Comparison of ENCODE assay signal across 12 cellular contexts in genomic region chr15:80849308-80849707, GRCh38.
DNase-seq lines count a peak whose midpoint lies in the region; ATAC-seq and TF ChIP-seq lines count a peak whose summit lies in the region.
"Had no signal": no experiment of that assay in that cellular context is flagged by ENCODE, and none has a peak within 500 bp of the region (broad histone marks: within the 10 kb centered on the region; RNA-seq: fewer than 3 reads in every experiment).

No MANE protein-coding gene starts in this region.

- TF ChIP-seq POLR2A in prostate gland (IDR thresholded peaks at IDR 0.05): no peak

- H3K27me3 Mint-ChIP-seq in Calu3 (ENCODE audit: unreplicated experiment): no peaks in the 10 kb centered on the region

- H3K27ac ChIP-seq in prostate gland: no peak overlapping the region
- H3K27ac ChIP-seq: neural progenitor cell had no signal

- CTCF ChIA-PET in Calu3 (lab: Charles Lee): interaction anchor here (0.6 to 1.0 kb wide), 4 partner anchors 19 to 140 kb away, joined by 3 to 7 read pairs (median 4); no protein-coding TSS in a partner anchor

- peaks cover 9% of the 10 kb centered on the region for H3K36me3 Mint-ChIP-seq in Calu3 (ENCODE audit: insufficient read depth, unreplicated experiment)
- H3K36me3 Mint-ChIP-seq: neural progenitor cell had no signal

- no peaks in the 10 kb centered on the region for H3K4me1 ChIP-seq in prostate gland (replicated peaks)

- H3K9me3 Mint-ChIP-seq in Calu3 (ENCODE audit: low read depth, unreplicated experiment): no peaks in the 10 kb centered on the region
- H3K9me3 Mint-ChIP-seq: neural progenitor cell had no signal

- DNase-seq in Calu3: peak; percentile 75
- peak; percentile 96 for DNase-seq in MG63
- peak; percentile 66 for DNase-seq in dedifferentiated amniotic fluid mesenchymal stem cell (ENCODE audit: extremely low spot score)
- DNase-seq in omental fat pad (ENCODE audit: low spot score): no peak
- DNase-seq in prostate gland (ENCODE audit: low spot score): no peak
- no peak for DNase-seq in activated T-cell treated with anti-CD3 and anti-CD28 coated beads for 4 hours
- no peak for DNase-seq in NCI-H2081 (lab: John Stamatoyannopoulos, UW)
- DNase-seq: activated CD4-positive, alpha-beta T cell treated with anti-CD3 and anti-CD28 coated beads, Interleukin-2, amount 50 U/mL, for 4 hours; DND-41; OCI-M1 had no signal

- H3K4me3 Mint-ChIP-seq in Calu3 (ENCODE audit: low read depth, unreplicated experiment): no peak overlapping the region

- H3K9me3 ChIP-seq in MG63 (no peaks in the 10 kb centered on the region), prostate gland (no peaks in the 10 kb centered on the region)

- peak; percentile 64 for ATAC-seq in omental fat pad (ENCODE audit: low FRiP score)
- no peak for ATAC-seq in GM18858 (IDR thresholded peaks at IDR 0.05; ENCODE audit: unreplicated experiment)

- no peaks in the 10 kb centered on the region for H3K36me3 ChIP-seq in MG63
- H3K36me3 ChIP-seq in prostate gland: no peaks in the 10 kb centered on the region
- H3K36me3 ChIP-seq: neural progenitor cell had no signal

- WGBS in prostate gland: 52% methylated on average over 8 of the region's 8 CpGs

- TF ChIP-seq CTCF in Calu3 (IDR thresholded peaks at IDR 0.05; ENCODE audit: unreplicated experiment): no peak
- TF ChIP-seq CTCF in omental fat pad (IDR thresholded peaks at IDR 0.05): no peak
- no peak for TF ChIP-seq CTCF in prostate gland (IDR thresholded peaks at IDR 0.05)

- no peak overlapping the region for H3K4me3 ChIP-seq in MG63
- no peak overlapping the region for H3K4me3 ChIP-seq in prostate gland
- H3K4me3 ChIP-seq: neural progenitor cell had no signal

- peak overlapping the region; percentile 47 for H3K27ac Mint-ChIP-seq in Calu3 (ENCODE audit: unreplicated experiment)
- H3K27ac Mint-ChIP-seq: neural progenitor cell had no signal

- H3K27me3 ChIP-seq in MG63 (no peaks in the 10 kb centered on the region; the same call in 1 of the 2 replicates), prostate gland (replicated peaks; ENCODE audit: insufficient read depth) (no peaks in the 10 kb centered on the region)
- H3K27me3 ChIP-seq: neural progenitor cell had no signal

- H3K4me1 Mint-ChIP-seq in Calu3 (ENCODE audit: low read depth, unreplicated experiment): peaks cover 65% of the 10 kb centered on the region
- H3K4me1 Mint-ChIP-seq: neural progenitor cell had no signal

- BruUV-seq in Calu3 (replicated peaks; lab: Mats Ljungman, UMichigan): no TSS peak

- intact Hi-C loops in Calu3 (cut with micrococcal nuclease; ENCODE audit: unreplicated experiment) (no loop called here), prostate gland (cut with DNase I) (no loop called here)

Comparison
In these comparisons a context has a peak if more than half of its experiments do, and no peak if none do; other contexts are left out.
1. DNase-seq: peak in Calu3 (single experiment), MG63 (single experiment) and dedifferentiated amniotic fluid mesenchymal stem cell (single experiment); none in omental fat pad (single experiment), prostate gland (single experiment), activated T-cell treated with anti-CD3 and anti-CD28 coated beads for 4 hours (single experiment) and NCI-H2081 (0 of 2).